Comparison of ENCODE assay signal across 9 cellular contexts in the genomic region with DNA sequence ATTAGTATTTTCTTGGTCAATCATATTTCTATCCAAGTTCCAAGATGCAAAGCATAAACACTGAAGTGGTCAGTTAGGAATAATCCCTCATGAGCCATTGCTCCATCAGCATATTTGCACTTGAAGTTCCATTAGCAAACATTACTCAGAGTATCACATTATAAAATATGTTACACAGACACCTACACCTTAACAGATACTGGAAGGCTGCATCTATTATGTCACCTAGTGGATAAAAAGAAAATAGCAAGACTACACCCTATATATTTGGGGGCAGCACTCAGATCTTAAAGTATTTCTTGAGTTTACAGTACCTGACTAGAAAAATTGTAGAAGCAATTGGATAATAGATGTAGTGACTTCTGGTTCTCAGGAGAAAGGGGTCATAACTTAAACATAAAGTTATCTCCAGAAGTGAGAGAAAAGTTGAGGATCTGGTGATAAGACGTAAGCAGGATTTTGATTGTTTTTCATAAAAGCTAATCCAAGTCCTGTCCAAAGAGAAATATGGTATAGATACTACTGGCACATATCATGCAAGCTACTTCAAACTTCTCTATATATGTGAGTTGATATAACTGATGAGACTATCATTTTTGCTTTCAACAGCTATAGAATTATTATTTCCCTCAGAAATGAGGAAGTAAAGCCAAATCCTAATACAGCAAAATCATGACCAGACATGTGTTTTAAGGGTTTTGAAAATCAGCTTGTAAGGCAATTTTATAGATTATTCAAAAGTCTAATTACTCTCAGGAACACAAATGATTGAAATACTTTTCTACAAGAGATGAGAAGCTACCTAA.
A peak's percentile ranks its signal among the peaks of the same experiment; 100 is the strongest.
DNase-seq lines count a peak whose midpoint lies in the region; ATAC-seq, FAIRE-seq and TF ChIP-seq lines count a peak whose summit lies in the region.
"Had no signal": no experiment of that assay in that cellular context is flagged by ENCODE, and none has a peak within 500 bp of the region (broad histone marks: within the 10 kb centered on the region; RNA-seq: fewer than 3 reads in every experiment).

No MANE protein-coding gene starts in this region.

- WGBS in IMR-90 (ENCODE audit: extremely low coverage in 2 of 2, insufficient read length in 1 of 2), 2 experiments: no CpG with 5 or more reads among the region's 1 CpG
- WGBS in small intestine, 3 donors: 88 to 91% (median 89%) methylated on average over 1 of the region's 1 CpG
- 86 to 90% methylated on average over 1 of the region's 1 CpG for WGBS in esophagus squamous epithelium, 2 donors

- no peak overlapping the region for H2AFZ ChIP-seq in IMR-90 (replicated peaks; ENCODE audit: low read length, poor library complexity)

- H3K36me3 ChIP-seq in IMR-90 (ENCODE audit: control insufficient read depth, insufficient read depth, low read length) (no peaks in the 10 kb centered on the region), small intestine (ENCODE audit: control insufficient read depth in 2 of 2, insufficient read depth in 2 of 2, low read length in 2 of 2) (no peaks in the 10 kb centered on the region), esophagus squamous epithelium (no peaks in the 10 kb centered on the region)

- H3K27ac ChIP-seq in IMR-90 (ENCODE audit: insufficient read depth, low read length) (no peak overlapping the region), small intestine (ENCODE audit: low read depth in 1 of 2, low read length in 1 of 2) (no peak overlapping the region), esophagus squamous epithelium (no peak overlapping the region)

- peak; percentile 6 for DNase-seq in IMR-90
- DNase-seq in cerebellar cortex (ENCODE audit: low spot score): peak; percentile 5
- peak; percentile 32 for DNase-seq in small intestine
- DNase-seq in NK-92 treated with Interleukin-12 subunit alpha and Interleukin-12 subunit beta, amount 100 ng/mL, for 24 hours (lab: John Stamatoyannopoulos, UW): no peak
- no peak for DNase-seq in esophagus squamous epithelium (lab: John Stamatoyannopoulos, UW)
- DNase-seq: activated B cell treated with CpG ODN at 0.5 μM for 24 hours had no signal

- BruUV-seq in IMR-90 (replicated peaks; lab: Mats Ljungman, UMichigan): no TSS peak

- H4K5ac ChIP-seq in IMR-90 (ENCODE audit: low read depth, low read length): no peak overlapping the region

- in situ Hi-C loops in IMR-90 (cut with MboI; ENCODE audit: low sequenced_read_pairs): no loop called here

- ATAC-seq in GM21737 (IDR thresholded peaks at IDR 0.05; ENCODE audit: unreplicated experiment): peak; percentile 72
- ATAC-seq in IMR-90 (ENCODE audit: low read depth): peak; percentile 35; the same call in 1 of the 2 replicates
- no peak for ATAC-seq in activated CD4-positive, CD25-positive, alpha-beta regulatory T cell treated with anti-CD3 and anti-CD28 coated beads, Interleukin-2, amount 50 U/mL, for 24 hours

- no peak for TF ChIP-seq POLR2A in IMR-90 (IDR thresholded peaks at IDR 0.05; ENCODE audit: low read depth, low read length)
- no peak for TF ChIP-seq POLR2A in esophagus squamous epithelium (IDR thresholded peaks at IDR 0.05)

- POLR2A ChIA-PET in IMR-90 (lab: Charles Lee; ENCODE audit: unreplicated experiment): interaction anchor here (0.5 kb wide), 1 partner anchor 13 kb away, joined by 6 read pairs; no protein-coding TSS in a partner anchor

- H2BK15ac ChIP-seq in IMR-90 (ENCODE audit: low read depth, low read length): no peak overlapping the region

- H3K27me3 ChIP-seq in IMR-90 (ENCODE audit: control insufficient read depth, insufficient read depth, low read length) (no peaks in the 10 kb centered on the region), small intestine (ENCODE audit: control insufficient read depth in 2 of 2, insufficient read depth in 2 of 2, low read length in 2 of 2) (no peaks in the 10 kb centered on the region), esophagus squamous epithelium (no peaks in the 10 kb centered on the region)

- H3K9ac ChIP-seq in IMR-90 (ENCODE audit: low read depth, low read length): no peak overlapping the region

- no peak overlapping the region for H3K4ac ChIP-seq in IMR-90 (ENCODE audit: low read depth, low read length)

- H3K4me1 ChIP-seq in IMR-90 (ENCODE audit: control insufficient read depth, insufficient read depth, low read length): no peaks in the 10 kb centered on the region
- H3K4me1 ChIP-seq in small intestine (ENCODE audit: control insufficient read depth in 2 of 2, insufficient read depth in 1 of 2, low read depth in 1 of 2, low read length in 1 of 2): no peaks in the 10 kb centered on the region
- no peaks in the 10 kb centered on the region for H3K4me1 ChIP-seq in esophagus squamous epithelium

- H2BK120ac ChIP-seq in IMR-90 (ENCODE audit: low read depth, low read length): no peak overlapping the region

- no peak overlapping the region for H2AK5ac ChIP-seq in IMR-90 (ENCODE audit: low read depth, low read length)

- H3K9me1 ChIP-seq in IMR-90 (ENCODE audit: insufficient read depth, low read length): no peaks in the 10 kb centered on the region

- H2AK9ac ChIP-seq in IMR-90 (replicated peaks; ENCODE audit: low read depth, low read length, poor library complexity): no peak overlapping the region

- H3K18ac ChIP-seq in IMR-90 (ENCODE audit: low read depth, low read length): no peak overlapping the region

- no peak overlapping the region for H3K56ac ChIP-seq in IMR-90 (ENCODE audit: extremely low read depth, insufficient read depth, low read length)

- H3K9me3 ChIP-seq in IMR-90 (ENCODE audit: control insufficient read depth, insufficient read depth, low read length): no peaks in the 10 kb centered on the region
- no peaks in the 10 kb centered on the region for H3K9me3 ChIP-seq in small intestine (ENCODE audit: control insufficient read depth, low read depth)
- no peaks in the 10 kb centered on the region for H3K9me3 ChIP-seq in esophagus squamous epithelium

- H3K14ac ChIP-seq in IMR-90 (replicated peaks; ENCODE audit: low read depth, low read length): no peak overlapping the region

- no peak overlapping the region for H3K23ac ChIP-seq in IMR-90 (ENCODE audit: low read depth, low read length)

- peak; percentile 35 for TF ChIP-seq CTCF in GM12874 (IDR thresholded peaks at IDR 0.05; ENCODE audit: insufficient read depth, low read depth, low read length)
- peak; percentile 37; the same call in 1 of the 2 replicates for TF ChIP-seq CTCF in IMR-90 (conservative IDR thresholded peaks at IDR 0.05; ENCODE audit: low read depth, low read length)
- peak in 1 of 6 experiments; percentile 34 for TF ChIP-seq CTCF in esophagus squamous epithelium (IDR thresholded peaks at IDR 0.05)

- H3K4me3 ChIP-seq in IMR-90 (ENCODE audit: insufficient read depth, low read depth, low read length) (no peak overlapping the region), small intestine (ENCODE audit: low read depth in 1 of 2, low read length in 2 of 2) (no peak overlapping the region), esophagus squamous epithelium (no peak overlapping the region)

- H3K4me2 ChIP-seq in IMR-90 (ENCODE audit: low read depth, low read length): no peak overlapping the region

- no peak overlapping the region for H2BK5ac ChIP-seq in IMR-90 (ENCODE audit: low read depth, low read length, poor library complexity, severe bottlenecking)

- no peaks in the 10 kb centered on the region for H3K79me1 ChIP-seq in IMR-90 (ENCODE audit: low read depth in 1 of 2, low read length in 2 of 2)

- intact Hi-C loops in IMR-90 (cut with micrococcal nuclease): loop anchor here (5.0 kb wide), 1 partner anchor 1817 kb away; no protein-coding TSS in a partner anchor
- intact Hi-C loops in esophagus squamous epithelium (cut with DNase I): no loop called here

- no peak overlapping the region for H2BK20ac ChIP-seq in IMR-90 (ENCODE audit: low read depth, low read length)

- no peak overlapping the region for H4K91ac ChIP-seq in IMR-90 (ENCODE audit: insufficient read depth, low read depth, low read length)

- CTCF ChIA-PET in IMR-90 (lab: Yijun Ruan, JAX): interaction anchor here (1.0 kb wide), 1 partner anchor 37 kb away, joined by 3 read pairs; no protein-coding TSS in a partner anchor

- no peaks in the 10 kb centered on the region for H4K20me1 ChIP-seq in IMR-90 (ENCODE audit: insufficient read depth, low read length)

- no peak for FAIRE-seq in small intestine (lab: Jason Lieb, UNC)

- dilution Hi-C loops in IMR-90 (cut with HindIII; ENCODE audit: low sequenced_read_pairs, unreplicated experiment): no loop called here

- H4K8ac ChIP-seq in IMR-90 (ENCODE audit: low read depth in 2 of 2, low read length in 2 of 2): no peak overlapping the region

- TF ChIP-seq RAD21 in IMR-90 (IDR thresholded peaks at IDR 0.05; ENCODE audit: low read length): no peak

TF ChIP-seq in IMR-90, 13 proteins besides CTCF, POLR2A, EP300 and RAD21:
- TF ChIP-seq FOS (IDR thresholded peaks at IDR 0.05; ENCODE audit: low read depth, low read length) (no peak), CEBPB (IDR thresholded peaks at IDR 0.05; ENCODE audit: low read depth, low read length) (no peak), SMC3 (IDR thresholded peaks at IDR 0.05; ENCODE audit: low read depth, low read length) (0 out of 2 replicates have a peak, but pooled peaks have one; percentile 18), MXI1 (IDR thresholded peaks at IDR 0.05; ENCODE audit: borderline replicate concordance, low read depth, low read length) (no peak)

Comparison
In these comparisons a context has a peak if more than half of its experiments do, and no peak if none do; other contexts are left out.
1. ATAC-seq: peak in GM21737 (single experiment) and IMR-90 (single experiment); none in activated CD4-positive, CD25-positive, alpha-beta regulatory T cell treated with anti-CD3 and anti-CD28 coated beads, Interleukin-2, amount 50 U/mL, for 24 hours (0 of 2).
2. DNase-seq: peak in IMR-90 (single experiment), cerebellar cortex (single experiment) and small intestine (single experiment); none in NK-92 treated with Interleukin-12 subunit alpha and Interleukin-12 subunit beta, amount 100 ng/mL, for 24 hours (single experiment) and esophagus squamous epithelium (single experiment).